Comparison of ENCODE assay signal across 8 cellular contexts in the genomic region with DNA sequence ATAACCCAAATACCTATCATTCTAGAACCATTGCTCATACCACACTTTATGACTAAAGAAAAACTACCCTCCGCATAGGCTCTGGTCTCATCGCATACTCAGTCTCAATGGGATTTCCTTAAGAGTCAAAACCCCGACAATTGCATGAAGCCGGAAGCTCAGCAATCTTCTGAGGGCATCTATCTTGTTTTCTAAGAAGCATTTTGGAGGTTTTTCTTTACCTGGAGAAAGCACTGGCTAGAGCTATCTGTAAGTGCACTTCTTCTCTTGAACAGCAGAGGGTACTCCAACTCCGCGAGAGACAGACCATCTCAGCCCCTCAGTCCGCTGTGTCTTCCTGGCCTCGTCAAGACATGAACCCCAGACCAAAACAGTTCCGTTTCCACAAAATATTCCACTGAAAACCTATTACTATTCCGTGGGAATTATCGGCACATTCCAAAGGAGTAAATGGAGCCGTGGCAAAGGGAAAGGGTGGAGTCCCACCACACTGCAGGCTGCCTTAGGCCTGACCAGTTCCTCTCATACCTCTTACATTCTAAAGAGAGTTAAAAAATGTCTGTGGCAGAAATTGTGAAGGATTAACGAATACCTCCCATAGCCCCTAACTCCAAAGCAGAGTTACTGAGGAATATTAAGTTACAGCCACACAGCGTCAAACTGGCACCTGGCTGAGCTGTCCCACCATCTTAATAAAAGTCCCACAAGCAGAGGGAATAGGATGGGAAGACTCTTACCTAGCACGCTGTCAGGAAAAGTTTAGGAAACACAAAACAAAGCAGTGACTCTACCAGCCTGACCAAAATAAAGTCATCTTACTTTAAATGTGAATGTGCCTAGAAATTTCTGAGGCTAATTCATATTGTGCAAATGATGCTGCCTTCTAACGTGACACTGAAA.
DNase-seq lines count a peak whose midpoint lies in the region; ATAC-seq and TF ChIP-seq lines count a peak whose summit lies in the region.

No MANE protein-coding gene starts in this region.

- H3K27me3 ChIP-seq in psoas muscle (ENCODE audit: insufficient read depth in 3 of 3, low read length in 2 of 3): no peaks in the 10 kb centered on the region

- no peak overlapping the region for H3K4me3 Mint-ChIP-seq in activated naive CD8-positive, alpha-beta T cell treated with anti-CD3 and anti-CD28 coated beads for 36 hours

- ATAC-seq in GM21515 (IDR thresholded peaks at IDR 0.05; ENCODE audit: unreplicated experiment) (peak; percentile 99), left cardiac atrium (peak; percentile 84 to 90), psoas muscle (peak; percentile 57 to 84 (median 74))

- H3K4me1 Mint-ChIP-seq in activated naive CD8-positive, alpha-beta T cell treated with anti-CD3 and anti-CD28 coated beads for 36 hours: peaks cover 3% of the 10 kb centered on the region

- H3K27ac ChIP-seq in OCI-LY7 (ENCODE audit: low read depth, low read length, poor library complexity, severe bottlenecking): no peak overlapping the region
- H3K27ac ChIP-seq in psoas muscle: no peak overlapping the region

- H2AFZ ChIP-seq in OCI-LY7 (ENCODE audit: low read length): no peak overlapping the region

- H3K9me3 Mint-ChIP-seq in activated naive CD8-positive, alpha-beta T cell treated with anti-CD3 and anti-CD28 coated beads for 36 hours: no peaks in the 10 kb centered on the region

- H3K4me2 ChIP-seq in OCI-LY7 (ENCODE audit: low read length): no peak overlapping the region

- H4K20me1 ChIP-seq in OCI-LY7 (ENCODE audit: insufficient read depth, low read length): no peaks in the 10 kb centered on the region

- no peaks in the 10 kb centered on the region for H3K79me2 ChIP-seq in OCI-LY7 (ENCODE audit: insufficient read depth, low read depth, low read length)

- TF ChIP-seq CTCF in OCI-LY7 (conservative IDR thresholded peaks at IDR 0.05; ENCODE audit: low read length): peak; percentile 84
- TF ChIP-seq CTCF in psoas muscle (IDR thresholded peaks at IDR 0.05): peak; percentile 61

- WGBS in psoas muscle, 3 donors: 20 to 21% (median 20%) methylated on average over 16 of the region's 16 CpGs

- H3K36me3 ChIP-seq in OCI-LY7 (ENCODE audit: insufficient read depth, low read length) (no peaks in the 10 kb centered on the region), psoas muscle (ENCODE audit: insufficient read depth in 1 of 2, low read depth in 1 of 2) (no peaks in the 10 kb centered on the region)

- no peaks in the 10 kb centered on the region for H3K4me1 ChIP-seq in OCI-LY7 (ENCODE audit: insufficient read depth, low read length, poor library complexity, severe bottlenecking)
- H3K4me1 ChIP-seq in psoas muscle: peaks cover 2% of the 10 kb centered on the region

- BruUV-seq in OCI-LY7 (replicated peaks; lab: Mats Ljungman, UMichigan): no TSS peak

- CTCF ChIA-PET in OCI-LY7 (lab: Charles Lee; ENCODE audit: unreplicated experiment): no interaction called here

- no peaks in the 10 kb centered on the region for H3K36me3 Mint-ChIP-seq in activated naive CD8-positive, alpha-beta T cell treated with anti-CD3 and anti-CD28 coated beads for 36 hours

- H3K27me3 Mint-ChIP-seq in activated naive CD8-positive, alpha-beta T cell treated with anti-CD3 and anti-CD28 coated beads for 36 hours: peaks cover 7% of the 10 kb centered on the region

- H3K4me3 ChIP-seq in OCI-LY7 (ENCODE audit: low read depth, low read length, poor library complexity, severe bottlenecking) (no peak overlapping the region), psoas muscle (peak overlapping the region; percentile 54)

- intact Hi-C loops in OCI-LY7 (cut with micrococcal nuclease; ENCODE audit: unreplicated experiment): no loop called here
- intact Hi-C loops in left cardiac atrium (cut with DNase I): no loop called here
- intact Hi-C loops in psoas muscle (cut with DNase I): no loop called here

- H3K27ac Mint-ChIP-seq in activated naive CD8-positive, alpha-beta T cell treated with anti-CD3 and anti-CD28 coated beads for 36 hours: no peak overlapping the region

- POLR2A ChIA-PET in OCI-LY7 (lab: Charles Lee): interaction anchor here (0.6 to 0.7 kb wide), 2 partner anchors 165 to 864 kb away, joined by 3 to 8 read pairs; no protein-coding TSS in a partner anchor

- no peaks in the 10 kb centered on the region for H3K9me3 ChIP-seq in OCI-LY7 (ENCODE audit: low read length)
- H3K9me3 ChIP-seq in psoas muscle: no peaks in the 10 kb centered on the region

- DNase-seq in G401 (ENCODE audit: low spot score) (peak; percentile 37), HPDE6-E6E7 (ENCODE audit: extremely low spot score) (peak; percentile 43), OCI-LY7 (ENCODE audit: low spot score) (peak; percentile 57), left cardiac atrium (peak; percentile 23), psoas muscle (no peak), T-helper 9 cell (no peak)
- DNase-seq in activated naive CD8-positive, alpha-beta T cell treated with anti-CD3 and anti-CD28 coated beads for 36 hours: peak; percentile 36

- H3K9me2 ChIP-seq in OCI-LY7 (ENCODE audit: insufficient read depth, low read length): no peaks in the 10 kb centered on the region

- in situ Hi-C loops in G401 (cut with HindIII; ENCODE audit: low sequenced_read_pairs): no loop called here

Comparison
In these comparisons a context has a peak if more than half of its experiments do, and no peak if none do; other contexts are left out.
1. DNase-seq: peak in G401 (single experiment), HPDE6-E6E7 (single experiment), OCI-LY7 (single experiment), activated naive CD8-positive, alpha-beta T cell treated with anti-CD3 and anti-CD28 coated beads for 36 hours (single experiment) and left cardiac atrium (single experiment); none in psoas muscle (0 of 2) and T-helper 9 cell (single experiment).
2. Peak in every context shown above with its lines, with median percentiles within 50 percentile points of each other: ATAC-seq.